ENCODE assay signal across 11 cellular contexts in genomic region chr12:56165369-56165768, GRCh38. TPM values are rescaled to one million over a fixed set of nuclear protein-coding genes. Genes with fewer than 3 reads are reported as not detected.
DNase-seq lines count a peak whose midpoint lies in the region; ATAC-seq and TF ChIP-seq lines count a peak whose summit lies in the region.
"Had no signal": no experiment of that assay in that cellular context is flagged by ENCODE, and none has a peak within 500 bp of the region (broad histone marks: within the 10 kb centered on the region; RNA-seq: fewer than 3 reads in every experiment).

No MANE protein-coding gene starts in this region.

- 90% methylated on average over 4 of the region's 4 CpGs for WGBS in HUES64
- 87% methylated on average over 4 of the region's 4 CpGs for WGBS in suprapubic skin

- no peaks in the 10 kb centered on the region for H3K27me3 ChIP-seq in CD4-positive, CD25-positive, alpha-beta regulatory T cell (ENCODE audit: control insufficient read depth, insufficient read depth, low read length)
- H3K27me3 ChIP-seq in HUES64 (ENCODE audit: insufficient read depth, low read length), result no peaks in the 10 kb centered on the region
- no peaks in the 10 kb centered on the region for H3K27me3 ChIP-seq in suprapubic skin
- H3K27me3 ChIP-seq: cardiac muscle cell had no signal

- no peak for TF ChIP-seq EP300 in suprapubic skin (IDR thresholded peaks at IDR 0.05)

- no peaks in the 10 kb centered on the region for H3K9me3 Mint-ChIP-seq in CD4-positive, CD25-positive, alpha-beta regulatory T cell

- H3K9ac ChIP-seq in HUES64 (ENCODE audit: low read depth, low read length), result no peak overlapping the region

- H3K9me3 ChIP-seq in CD4-positive, CD25-positive, alpha-beta regulatory T cell (ENCODE audit: control insufficient read depth in 2 of 2, low read length in 2 of 2), result no peaks in the 10 kb centered on the region
- H3K9me3 ChIP-seq in HUES64 (ENCODE audit: insufficient read depth, low read depth, low read length) (no peaks in the 10 kb centered on the region), suprapubic skin (no peaks in the 10 kb centered on the region)

- peaks cover 0 to 24% (median 12%) of the 10 kb centered on the region in 4 donors for H3K4me1 Mint-ChIP-seq in CD4-positive, CD25-positive, alpha-beta regulatory T cell

- no peak for ATAC-seq in CD4-positive, CD25-positive, alpha-beta regulatory T cell (ENCODE audit: low read depth in 2 of 2)
- ATAC-seq in left colon (peak; percentile 2), HG03432 (IDR thresholded peaks at IDR 0.05; ENCODE audit: unreplicated experiment) (no peak)

- peak overlapping the region in 1 of 4 donors; percentile 71 for H3K4me3 Mint-ChIP-seq in CD4-positive, CD25-positive, alpha-beta regulatory T cell

- no peak overlapping the region for H3K4me3 ChIP-seq in CD4-positive, CD25-positive, alpha-beta regulatory T cell (ENCODE audit: low read depth, low read length)
- H3K4me3 ChIP-seq in HUES64 (ENCODE audit: low read length), result no peak overlapping the region
- H3K4me3 ChIP-seq in suprapubic skin, result no peak overlapping the region
- H3K4me3 ChIP-seq: cardiac muscle cell, SK-N-MC had no signal

- H3K27me3 Mint-ChIP-seq in CD4-positive, CD25-positive, alpha-beta regulatory T cell, result no peaks in the 10 kb centered on the region

- DNase-seq in CD4-positive, CD25-positive, alpha-beta regulatory T cell, result no peak
- DNase-seq in left colon (no peak), posterior vena cava (ENCODE audit: low spot score) (no peak), suprapubic skin (ENCODE audit: low spot score in 2 of 2) (no peak)
- DNase-seq: activated CD4-positive, CD25-positive, alpha-beta regulatory T cell; C1 segment of cervical spinal cord; NCI-H69 had no signal

- H3K36me3 ChIP-seq in CD4-positive, CD25-positive, alpha-beta regulatory T cell (ENCODE audit: control insufficient read depth, insufficient read depth, low read length), result peaks cover 85% of the 10 kb centered on the region
- H3K36me3 ChIP-seq in HUES64 (ENCODE audit: insufficient read depth, low read length), result peaks cover 98% of the 10 kb centered on the region
- peaks cover 96% of the 10 kb centered on the region for H3K36me3 ChIP-seq in suprapubic skin

- peak overlapping the region in 2 of 3 donors; percentile 22 to 69 for H3K27ac Mint-ChIP-seq in CD4-positive, CD25-positive, alpha-beta regulatory T cell

- no peak for TF ChIP-seq POLR2A in suprapubic skin (IDR thresholded peaks at IDR 0.05)

- H3K36me3 Mint-ChIP-seq in CD4-positive, CD25-positive, alpha-beta regulatory T cell, result peaks cover 42% of the 10 kb centered on the region

- H3K27ac ChIP-seq in CD4-positive, CD25-positive, alpha-beta regulatory T cell (ENCODE audit: insufficient read depth, low read length, poor library complexity, severe bottlenecking), result no peak overlapping the region
- H3K27ac ChIP-seq in HUES64 (ENCODE audit: low read depth, low read length) (peak overlapping the region; percentile 34; the same call in 1 of the 2 replicates), suprapubic skin (no peak overlapping the region)
- H3K27ac ChIP-seq: cardiac muscle cell, SK-N-MC had no signal

- intact Hi-C loops in left colon (cut with DNase I, micrococcal nuclease), result no loop called here
- intact Hi-C loops in posterior vena cava (cut with DNase I), result no loop called here

- peaks cover 18% of the 10 kb centered on the region for H3K4me1 ChIP-seq in CD4-positive, CD25-positive, alpha-beta regulatory T cell (ENCODE audit: control insufficient read depth, insufficient read depth, low read length, poor library complexity, severe bottlenecking)
- H3K4me1 ChIP-seq in HUES64 (ENCODE audit: insufficient read depth, low read length), result peaks cover 28% of the 10 kb centered on the region
- peaks cover 23% of the 10 kb centered on the region for H3K4me1 ChIP-seq in suprapubic skin

- no peak for TF ChIP-seq CTCF in suprapubic skin (IDR thresholded peaks at IDR 0.05)

RNA-seq across cellular contexts. Expression of gene MYL6, which starts 7.2 kb away (rescaled TPM):
- total RNA-seq in CD4-positive, CD25-positive, alpha-beta regulatory T cell, result 933 TPM
- 1,000 to 10,000 TPM; 2,559 to 3,471 (median 2,992) TPM for polyA plus RNA-seq in CD4-positive, CD25-positive, alpha-beta regulatory T cell
- 1,204 TPM for polyA plus RNA-seq in HUES64 (2013, experiment 1 of 2)
- 1,131 TPM for polyA plus RNA-seq in HUES64 (2013, experiment 2 of 2)
- 1,000 to 10,000 TPM; 1,832 to 2,224 TPM for total RNA-seq in left colon
- 1,000 to 10,000 TPM; 3,219 to 3,986 TPM for total RNA-seq in posterior vena cava
- total RNA-seq in suprapubic skin, result 1,000 to 10,000 TPM in 1 of 4 donors, 100 to 1,000 TPM in 3; 773 to 1,142 (median 915) TPM

RNA-seq across cellular contexts. Expression of gene MYL6B, which starts 13.0 kb away (rescaled TPM):
- total RNA-seq in CD4-positive, CD25-positive, alpha-beta regulatory T cell, result 8.8 TPM
- polyA plus RNA-seq in CD4-positive, CD25-positive, alpha-beta regulatory T cell, result 10 to 100 TPM in 3 of 4 donors, 1 to 10 TPM in 1; 9.9 to 18.4 (median 11.3) TPM
- polyA plus RNA-seq in HUES64 (2013, experiment 1 of 2), result 119 TPM
- 134 TPM for polyA plus RNA-seq in HUES64 (2013, experiment 2 of 2)
- total RNA-seq in left colon (10 to 100 TPM; 17.1 to 21.9 TPM), posterior vena cava (10 to 100 TPM; 32.9 to 35.7 TPM), suprapubic skin (10 to 100 TPM; 28.3 to 37.4 (median 28.5) TPM)

RNA-seq across cellular contexts. Expression of gene SMARCC2, which starts 23.9 kb away (rescaled TPM):
- total RNA-seq in CD4-positive, CD25-positive, alpha-beta regulatory T cell, result 153 TPM
- 10 to 100 TPM; 46.3 to 64.1 (median 54.1) TPM for polyA plus RNA-seq in CD4-positive, CD25-positive, alpha-beta regulatory T cell
- polyA plus RNA-seq in HUES64 (2013, experiment 1 of 2), result 39.9 TPM
- polyA plus RNA-seq in HUES64 (2013, experiment 2 of 2), result 50.6 TPM
- total RNA-seq in left colon, result 10 to 100 TPM; 81.7 to 85.6 TPM
- total RNA-seq in posterior vena cava, result 10 to 100 TPM; 81.0 to 93.9 TPM
- total RNA-seq in suprapubic skin, result 100 to 1,000 TPM in 2 of 4 donors, 10 to 100 TPM in 2; 53.6 to 137 (median 85.9) TPM

RNA-seq across cellular contexts. Expression of gene ESYT1, which starts 37.3 kb away (rescaled TPM):
- total RNA-seq in CD4-positive, CD25-positive, alpha-beta regulatory T cell, result 190 TPM
- polyA plus RNA-seq in CD4-positive, CD25-positive, alpha-beta regulatory T cell, result 100 to 1,000 TPM; 249 to 395 (median 333) TPM
- 72.0 TPM for polyA plus RNA-seq in HUES64 (2013, experiment 1 of 2)
- polyA plus RNA-seq in HUES64 (2013, experiment 2 of 2), result 70.5 TPM
- 10 to 100 TPM; 44.4 to 48.6 TPM for total RNA-seq in left colon
- total RNA-seq in posterior vena cava, result 100 to 1,000 TPM; 113 to 120 TPM
- 100 to 1,000 TPM in 2 of 4 donors, 10 to 100 TPM in 2; 73.1 to 128 (median 103) TPM for total RNA-seq in suprapubic skin

RNA-seq across cellular contexts. Expression of gene ZC3H10, which starts 47.3 kb away (rescaled TPM):
- total RNA-seq in CD4-positive, CD25-positive, alpha-beta regulatory T cell, result 11.0 TPM
- polyA plus RNA-seq in CD4-positive, CD25-positive, alpha-beta regulatory T cell, result 1 to 10 TPM; 1.7 to 3.7 (median 2.9) TPM
- 3.6 TPM for polyA plus RNA-seq in HUES64 (2013, experiment 1 of 2)
- polyA plus RNA-seq in HUES64 (2013, experiment 2 of 2), result 3.9 TPM
- 1 to 10 TPM; 3.5 to 4.1 TPM for total RNA-seq in left colon
- 1 to 10 TPM; 7.9 to 8.0 TPM for total RNA-seq in posterior vena cava
- total RNA-seq in suprapubic skin, result 1 to 10 TPM; 2.1 to 5.6 (median 3.4) TPM
